19 cellular contexts compared by ENCODE assay signal in genomic region chrX:2820131-2820771, GRCh38. TPM values are rescaled to one million over a fixed set of nuclear protein-coding genes. Genes with fewer than 3 reads are reported as not detected.
"Had no signal": no experiment of that assay in that cellular context is flagged by ENCODE, and none has a peak within 500 bp of the region (broad histone marks: within the 10 kb centered on the region; RNA-seq: fewer than 3 reads in every experiment).

No MANE protein-coding gene starts in this region.

- ATAC-seq: activated T-cell treated with anti-CD3 and anti-CD28 coated beads, Interleukin-2, amount 50 U/mL, for 4 hours; gastrocnemius medialis; heart right ventricle; left cardiac atrium; naive thymus-derived CD8-positive, alpha-beta T cell; T-helper 17 cell had no signal

- H3K4me3 ChIP-seq: adrenal gland, gastrocnemius medialis, heart right ventricle, lung, skin epidermis, transverse colon had no signal

- H3K9me3 Mint-ChIP-seq: activated naive CD4-positive, alpha-beta T cell treated with anti-CD3 and anti-CD28 coated beads, Interleukin-2, amount 50 U/mL, for 24 hours; activated T-cell treated with anti-CD3 and anti-CD28 coated beads, Interleukin-2, amount 50 U/mL, for 4 hours; naive thymus-derived CD8-positive, alpha-beta T cell had no signal

- H3K36me3 Mint-ChIP-seq: activated naive CD4-positive, alpha-beta T cell treated with anti-CD3 and anti-CD28 coated beads, Interleukin-2, amount 50 U/mL, for 24 hours had no signal

- H3K4me1 Mint-ChIP-seq: T-helper 17 cell had no signal

- H3K27me3 Mint-ChIP-seq: T-helper 17 cell had no signal

- DNase-seq: activated effector memory CD4-positive, alpha-beta T cell treated with anti-CD3 and anti-CD28 coated beads, Interleukin-2, amount 50 U/mL, for 16 hours; activated T-cell treated with anti-CD3 and anti-CD28 coated beads, Interleukin-2, amount 50 U/mL, for 4 hours; effector CD8-positive, alpha-beta T cell; gastrocnemius medialis; heart right ventricle; left cardiac atrium; naive thymus-derived CD8-positive, alpha-beta T cell; posterior cingulate gyrus; stimulated activated CD4-positive, alpha-beta T cell treated with anti-CD3 and anti-CD28 coated beads, Interleukin-15, amount 100 ng/mL, for 24 hours; stimulated activated CD4-positive, alpha-beta T cell treated with anti-CD3 and anti-CD28 coated beads, Interleukin-4, amount 100 ng/mL, for 1 hour; substantia nigra; T-helper 17 cell; transverse colon had no signal

- H3K27me3 ChIP-seq: transverse colon had no signal

- H3K4me3 Mint-ChIP-seq: activated naive CD4-positive, alpha-beta T cell treated with anti-CD3 and anti-CD28 coated beads, Interleukin-2, amount 50 U/mL, for 24 hours; activated T-cell treated with anti-CD3 and anti-CD28 coated beads, Interleukin-2, amount 50 U/mL, for 4 hours; naive thymus-derived CD8-positive, alpha-beta T cell; T-helper 17 cell had no signal

- H3K27ac Mint-ChIP-seq: activated naive CD4-positive, alpha-beta T cell treated with anti-CD3 and anti-CD28 coated beads, Interleukin-2, amount 50 U/mL, for 24 hours; T-helper 17 cell had no signal

- H3K36me3 ChIP-seq: adrenal gland, gastrocnemius medialis, heart right ventricle, transverse colon, WERI-Rb-1 had no signal

- H3K9me3 ChIP-seq: adrenal gland, gastrocnemius medialis, heart right ventricle, transverse colon had no signal

- H3K4me1 ChIP-seq: adrenal gland, gastrocnemius medialis, heart right ventricle, transverse colon had no signal

- H3K27ac ChIP-seq: adrenal gland, epithelial cell of prostate, gastrocnemius medialis, heart right ventricle, skin epidermis, transverse colon, WERI-Rb-1 had no signal

RNA-seq across cellular contexts. Expression of gene GYG2, which starts 8.5 kb away (rescaled TPM):
- total RNA-seq: activated T-cell treated with anti-CD3 and anti-CD28 coated beads, Interleukin-2, amount 50 U/mL, for 4 hours; naive thymus-derived CD8-positive, alpha-beta T cell; T-helper 17 cell had no signal
- polyA plus RNA-seq: naive thymus-derived CD8-positive, alpha-beta T cell had no signal
